ENCODE assay signal across 26 cellular contexts in genomic region chr17:11981862-11982261, GRCh38.
"Had no signal": no experiment of that assay in that cellular context is flagged by ENCODE, and none has a peak within 500 bp of the region (broad histone marks: within the 10 kb centered on the region; RNA-seq: fewer than 3 reads in every experiment).

No MANE protein-coding gene starts in this region.

- H3K27me3 Mint-ChIP-seq: naive thymus-derived CD4-positive, alpha-beta T cell; natural killer cell treated with Interleukin-12 subunit alpha and Interleukin-12 subunit beta and Interleukin-15 and Interleukin-18, amount 100 ng/mL, for 72 hours; progenitor cell of endocrine pancreas; stimulated activated memory B cell treated with anti-CD40 and anti-IgM and Interleukin-4, amounts not matched to agents 10 μg/mL and 1 μg/mL and 100 μg/mL, for 72 hours; stimulated activated naive CD8-positive, alpha-beta T cell treated with anti-CD3 and anti-CD28 coated beads, Interleukin-15, amount 100 ng/mL, for 72 hours had no signal

- H3K27ac Mint-ChIP-seq: immature natural killer cell; naive thymus-derived CD4-positive, alpha-beta T cell; natural killer cell treated with Interleukin-12 subunit alpha and Interleukin-12 subunit beta and Interleukin-15 and Interleukin-18, amount 100 ng/mL, for 72 hours; progenitor cell of endocrine pancreas; stimulated activated memory B cell treated with anti-CD40 and anti-IgM and Interleukin-4, amounts not matched to agents 10 μg/mL and 1 μg/mL and 100 μg/mL, for 72 hours; stimulated activated naive CD8-positive, alpha-beta T cell treated with anti-CD3 and anti-CD28 coated beads, Interleukin-15, amount 100 ng/mL, for 72 hours had no signal

- FAIRE-seq: islet of Langerhans, kidney had no signal

- H3K4me3 Mint-ChIP-seq: immature natural killer cell; naive thymus-derived CD4-positive, alpha-beta T cell; natural killer cell treated with Interleukin-12 subunit alpha and Interleukin-12 subunit beta and Interleukin-15 and Interleukin-18, amount 100 ng/mL, for 72 hours; stimulated activated memory B cell treated with anti-CD40 and anti-IgM and Interleukin-4, amounts not matched to agents 10 μg/mL and 1 μg/mL and 100 μg/mL, for 72 hours; stimulated activated naive CD8-positive, alpha-beta T cell treated with anti-CD3 and anti-CD28 coated beads, Interleukin-15, amount 100 ng/mL, for 72 hours had no signal

- H3K9me3 Mint-ChIP-seq: immature natural killer cell; natural killer cell treated with Interleukin-12 subunit alpha and Interleukin-12 subunit beta and Interleukin-15 and Interleukin-18, amount 100 ng/mL, for 72 hours; stimulated activated memory B cell treated with anti-CD40 and anti-IgM and Interleukin-4, amounts not matched to agents 10 μg/mL and 1 μg/mL and 100 μg/mL, for 72 hours; stimulated activated naive CD8-positive, alpha-beta T cell treated with anti-CD3 and anti-CD28 coated beads, Interleukin-15, amount 100 ng/mL, for 72 hours had no signal

- H3K9me3 ChIP-seq: left ventricle myocardium inferior, mucosa of descending colon, ovary, right atrium auricular region, right lobe of liver, transverse colon, upper lobe of left lung, vagina had no signal

- DNase-seq: immature natural killer cell; kidney; left colon; left ventricle myocardium inferior; midbrain; mucosa of descending colon; naive thymus-derived CD4-positive, alpha-beta T cell; ovary; right lobe of liver; stimulated activated CD4-positive, alpha-beta T cell treated with anti-CD3 and anti-CD28 coated beads, Interleukin-1b, Interleukin-23, amount 100 ng/mL, for 48 hours; stimulated activated CD4-positive, alpha-beta T cell treated with anti-CD3 and anti-CD28 coated beads, Interleukin-2, amount 100 ng/mL, for 48 hours; stimulated activated CD4-positive, alpha-beta T cell treated with anti-CD3 and anti-CD28 coated beads, Interleukin-4, amount 100 ng/mL, for 4 hours; stimulated activated CD8-positive, alpha-beta memory T cell treated with anti-CD3 and anti-CD28 coated beads, Interleukin-4, amount 100 ng/mL, for 48 hours; stimulated activated naive CD4-positive, alpha-beta T cell treated with Interleukin-2 at 50 U/mL for 16 hours; stimulated activated naive CD8-positive, alpha-beta T cell treated with anti-CD3 and anti-CD28 coated beads, Interleukin-15, amount 100 ng/mL, for 72 hours; substantia nigra; transverse colon; upper lobe of left lung had no signal

- H3K4me2 ChIP-seq: smooth muscle cell had no signal

- H3K4me1 ChIP-seq: transverse colon, upper lobe of left lung had no signal

- H3K27ac ChIP-seq: left ventricle myocardium inferior, ovary, right atrium auricular region, right lobe of liver, transverse colon, upper lobe of left lung, vagina had no signal

- H3K36me3 ChIP-seq: ovary had no signal

- H3K27me3 ChIP-seq: ovary, right atrium auricular region, right lobe of liver, transverse colon, upper lobe of left lung, vagina had no signal

- H3K4me3 ChIP-seq: left ventricle myocardium inferior, lung, mucosa of descending colon, ovary, right atrium auricular region, right lobe of liver, smooth muscle cell, transverse colon, upper lobe of left lung, vagina had no signal

- H3K4me1 Mint-ChIP-seq: immature natural killer cell; stimulated activated memory B cell treated with anti-CD40 and anti-IgM and Interleukin-4, amounts not matched to agents 10 μg/mL and 1 μg/mL and 100 μg/mL, for 72 hours; stimulated activated naive CD8-positive, alpha-beta T cell treated with anti-CD3 and anti-CD28 coated beads, Interleukin-15, amount 100 ng/mL, for 72 hours had no signal
